31 cellular contexts compared by ENCODE assay signal in the genomic region with DNA sequence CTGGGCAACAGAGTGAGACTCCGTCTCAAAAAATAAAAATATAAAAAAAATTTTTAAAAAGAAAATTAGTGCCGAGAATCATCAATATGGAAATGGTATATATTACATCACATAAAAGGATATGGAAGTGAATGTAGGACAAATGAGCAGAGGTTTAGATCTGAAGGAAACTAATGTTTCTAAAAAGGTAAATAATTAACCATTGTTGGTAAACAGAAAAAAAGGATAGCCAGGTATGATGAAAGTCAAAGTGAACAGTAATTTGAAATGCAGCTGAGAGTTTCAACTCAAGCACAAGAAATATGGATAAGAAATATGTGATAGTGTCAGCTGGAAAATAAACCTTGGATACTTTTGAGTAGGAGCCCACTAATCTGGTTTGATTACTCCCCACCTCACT.
A peak's percentile ranks its signal among the peaks of the same experiment; 100 is the strongest.
DNase-seq lines count a peak whose midpoint lies in the region; ATAC-seq, FAIRE-seq and TF ChIP-seq lines count a peak whose summit lies in the region.
"Had no signal": no experiment of that assay in that cellular context is flagged by ENCODE, and none has a peak within 500 bp of the region (broad histone marks: within the 10 kb centered on the region; RNA-seq: fewer than 3 reads in every experiment).

No MANE protein-coding gene starts in this region.

- no peaks in the 10 kb centered on the region for H3K27me3 ChIP-seq in right lobe of liver
- no peaks in the 10 kb centered on the region for H3K27me3 ChIP-seq in HepG2 (ENCODE audit: control insufficient read depth in 1 of 2, insufficient read depth in 2 of 2, low read length in 2 of 2)
- H3K27me3 ChIP-seq: BE2C; BLaER1; BLaER1 treated with 17β-estradiol and CSF1 and Interleukin-3, amounts not matched to agents 10 nM and 100 nM had no signal

- WGBS in right lobe of liver (ENCODE audit: insufficient coverage, low coverage, low lambda C conversion rate, missing lambda C conversion rate): 100% methylated on average over 2 of the region's 2 CpGs
- 97% methylated on average over 2 of the region's 2 CpGs for whole genome bisulfite sequencing in HepG2 (ENCODE audit: low lambda C conversion rate)

- in situ Hi-C loops in HepG2 (cut with HindIII; ENCODE audit: extremely low pct_ligation_motif_present, low pct_unique_long_range_greater_than_20kb) (no loop called here), GM13976 (cut with MboI; ENCODE audit: low sequenced_read_pairs, unreplicated experiment) (no loop called here)

- CTCF ChIA-PET in HepG2 (lab: Yijun Ruan, JAX; ENCODE audit: low intra/inter-chr PET ratio, low total read pairs): no interaction called here

- H3K27ac ChIP-seq in right lobe of liver: no peak overlapping the region
- H3K27ac ChIP-seq in HepG2 (ENCODE audit: extremely low read length, insufficient read depth, low read length): no peak overlapping the region
- H3K27ac ChIP-seq: 22Rv1; A549; BLaER1; BLaER1 treated with 17β-estradiol and CSF1 and Interleukin-3, amounts not matched to agents 10 nM and 100 nM; C4-2B had no signal

- no peak for TF ChIP-seq RAD21 in HepG2 (CRISPR knock-in tag; IDR thresholded peaks at IDR 0.05)

- DNase-seq in right lobe of liver (no peak), HepG2 (ENCODE audit: low spot score) (no peak), left lobe of liver (ENCODE audit: low spot score) (no peak), GM13976 (ENCODE audit: low spot score) (no peak)
- DNase-seq: 8988T; ACHN; AML-193; BE2C; C1 segment of cervical spinal cord; Caco-2; Calu3; CD4-positive, alpha-beta memory T cell; CD4-positive, alpha-beta T cell; CD4-positive, CD25-positive, alpha-beta regulatory T cell; CD8-positive, alpha-beta memory T cell; CD8-positive, alpha-beta T cell; COR-L47; DMS 273 treated with DMSO at 0.1 percent for 48 hours; DMS153; DMS53; DMS79; DMS79 treated with DMSO at 0.1 percent for 48 hours; DND-41; EL had no signal

- POLR2A ChIA-PET in HepG2 (lab: Yijun Ruan, JAX): no interaction called here

- no peak for FAIRE-seq in HepG2 (lab: Jason Lieb, UNC)
- FAIRE-seq: A204.1, A549, D721Med had no signal

- H2AFZ ChIP-seq in HepG2 (ENCODE audit: low read length): no peak overlapping the region

- no peaks in the 10 kb centered on the region for H4K20me1 ChIP-seq in HepG2 (ENCODE audit: insufficient read depth, low read length)
- H4K20me1 ChIP-seq: BLaER1; BLaER1 treated with 17β-estradiol and CSF1 and Interleukin-3, amounts not matched to agents 10 nM and 100 nM had no signal

- no peaks in the 10 kb centered on the region for H3K9me3 ChIP-seq in right lobe of liver
- no peaks in the 10 kb centered on the region for H3K9me3 ChIP-seq in HepG2 (ENCODE audit: low read length)
- H3K9me3 ChIP-seq: A549; BE2C; BLaER1; BLaER1 treated with 17β-estradiol and CSF1 and Interleukin-3, amounts not matched to agents 10 nM and 100 nM; Caco-2 had no signal

- ATAC-seq in right lobe of liver: peak; percentile 56 to 85 (median 76)
- ATAC-seq in HepG2: no peak
- peak; percentile 66 for ATAC-seq in left lobe of liver
- ATAC-seq: A549; CD8-positive, alpha-beta T cell had no signal

- H3K4me3 ChIP-seq in right lobe of liver (no peak overlapping the region), HepG2 (replicated peaks in 1 of 3; ENCODE audit: insufficient read depth in 1 of 3, low read depth in 2 of 3, low read length in 3 of 3) (no peak overlapping the region)
- H3K4me3 ChIP-seq: A549; BLaER1; BLaER1 treated with 17β-estradiol and CSF1 and Interleukin-3, amounts not matched to agents 10 nM and 100 nM had no signal

- TF ChIP-seq POLR2A in right lobe of liver (IDR thresholded peaks at IDR 0.05): no peak
- TF ChIP-seq POLR2A in HepG2 (IDR thresholded peaks at IDR 0.05; ENCODE audit: insufficient read depth in 1 of 2, low read depth in 2 of 2, low read length in 2 of 2): no peak

- H3K4me1 ChIP-seq in right lobe of liver (peaks cover 0 to 15% (median 5%) of the 10 kb centered on the region in 4 donors), HepG2 (ENCODE audit: insufficient read depth, low read length) (no peaks in the 10 kb centered on the region)
- H3K4me1 ChIP-seq: A549; BE2C; BLaER1; BLaER1 treated with 17β-estradiol and CSF1 and Interleukin-3, amounts not matched to agents 10 nM and 100 nM; Caco-2 had no signal

- BruUV-seq in HepG2 (replicated peaks; lab: Mats Ljungman, UMichigan): no TSS peak

- no peak for TF ChIP-seq EP300 in HepG2 (IDR thresholded peaks at IDR 0.05; ENCODE audit: low read depth in 2 of 2, low read length in 2 of 2)
- no peak for TF ChIP-seq EP300 in HepG2 (CRISPR knock-in tag; IDR thresholded peaks at IDR 0.05; ENCODE audit: borderline replicate concordance)

- no peak overlapping the region for H3K4me2 ChIP-seq in HepG2 (ENCODE audit: low read depth, low read length)
- H3K4me2 ChIP-seq: A549; BLaER1; BLaER1 treated with 17β-estradiol and CSF1 and Interleukin-3, amounts not matched to agents 10 nM and 100 nM had no signal

- peaks cover 0 to 46% (median 9%) of the 10 kb centered on the region in 4 donors for H3K36me3 ChIP-seq in right lobe of liver
- peaks cover 7 to 32% of the 10 kb centered on the region in 2 experiments; a peak in 4 of 5 replicates for H3K36me3 ChIP-seq in HepG2 (replicated peaks in 1 of 2; ENCODE audit: control insufficient read depth in 1 of 2, insufficient read depth in 2 of 2, low read length in 2 of 2)

- no peak for TF ChIP-seq CTCF in right lobe of liver (IDR thresholded peaks at IDR 0.05)
- TF ChIP-seq CTCF in HepG2 (CRISPR knock-in tag; IDR thresholded peaks at IDR 0.05): no peak
- TF ChIP-seq CTCF in GM13976 (IDR thresholded peaks at IDR 0.05; ENCODE audit: borderline replicate concordance, control extremely low read depth, extremely low read depth, insufficient read depth, missing control alignments): no peak

- no peak overlapping the region for H3K9ac ChIP-seq in HepG2 (ENCODE audit: insufficient read depth, low read depth, low read length)
- H3K9ac ChIP-seq: BLaER1; BLaER1 treated with 17β-estradiol and CSF1 and Interleukin-3, amounts not matched to agents 10 nM and 100 nM had no signal

- intact Hi-C loops in right lobe of liver (cut with DNase I) (no loop called here), HepG2 (cut with micrococcal nuclease; ENCODE audit: unreplicated experiment) (no loop called here)

- H3K79me2 ChIP-seq in HepG2 (ENCODE audit: insufficient read depth, low read length): no peaks in the 10 kb centered on the region

TF ChIP-seq in HepG2, 621 proteins besides CTCF, POLR2A, EP300 and RAD21 (continues in another document):
- TF ChIP-seq ZNF350 (CRISPR knock-in tag; IDR thresholded peaks at IDR 0.05; ENCODE audit: borderline replicate concordance, low read depth) (no peak), NFE2L2 (IDR thresholded peaks at IDR 0.05; ENCODE audit: low read length) (no peak), RBM39 (IDR thresholded peaks at IDR 0.05; ENCODE audit: low read depth, low read length, poor library complexity, severe bottlenecking) (no peak), ZNF577 (CRISPR knock-in tag; IDR thresholded peaks at IDR 0.05; ENCODE audit: borderline replicate concordance, low read depth) (no peak)
- TF ChIP-seq, protein P1, sequence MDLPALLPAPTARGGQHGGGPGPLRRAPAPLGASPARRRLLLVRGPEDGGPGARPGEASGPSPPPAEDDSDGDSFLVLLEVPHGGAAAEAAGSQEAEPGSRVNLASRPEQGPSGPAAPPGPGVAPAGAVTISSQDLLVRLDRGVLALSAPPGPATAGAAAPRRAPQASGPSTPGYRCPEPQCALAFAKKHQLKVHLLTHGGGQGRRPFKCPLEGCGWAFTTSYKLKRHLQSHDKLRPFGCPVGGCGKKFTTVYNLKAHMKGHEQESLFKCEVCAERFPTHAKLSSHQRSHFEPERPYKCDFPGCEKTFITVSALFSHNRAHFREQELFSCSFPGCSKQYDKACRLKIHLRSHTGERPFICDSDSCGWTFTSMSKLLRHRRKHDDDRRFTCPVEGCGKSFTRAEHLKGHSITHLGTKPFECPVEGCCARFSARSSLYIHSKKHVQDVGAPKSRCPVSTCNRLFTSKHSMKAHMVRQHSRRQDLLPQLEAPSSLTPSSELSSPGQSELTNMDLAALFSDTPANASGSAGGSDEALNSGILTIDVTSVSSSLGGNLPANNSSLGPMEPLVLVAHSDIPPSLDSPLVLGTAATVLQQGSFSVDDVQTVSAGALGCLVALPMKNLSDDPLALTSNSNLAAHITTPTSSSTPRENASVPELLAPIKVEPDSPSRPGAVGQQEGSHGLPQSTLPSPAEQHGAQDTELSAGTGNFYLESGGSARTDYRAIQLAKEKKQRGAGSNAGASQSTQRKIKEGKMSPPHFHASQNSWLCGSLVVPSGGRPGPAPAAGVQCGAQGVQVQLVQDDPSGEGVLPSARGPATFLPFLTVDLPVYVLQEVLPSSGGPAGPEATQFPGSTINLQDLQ (CRISPR knock-in tag; IDR thresholded peaks at IDR 0.05): no peak
- TF ChIP-seq, protein P2, sequence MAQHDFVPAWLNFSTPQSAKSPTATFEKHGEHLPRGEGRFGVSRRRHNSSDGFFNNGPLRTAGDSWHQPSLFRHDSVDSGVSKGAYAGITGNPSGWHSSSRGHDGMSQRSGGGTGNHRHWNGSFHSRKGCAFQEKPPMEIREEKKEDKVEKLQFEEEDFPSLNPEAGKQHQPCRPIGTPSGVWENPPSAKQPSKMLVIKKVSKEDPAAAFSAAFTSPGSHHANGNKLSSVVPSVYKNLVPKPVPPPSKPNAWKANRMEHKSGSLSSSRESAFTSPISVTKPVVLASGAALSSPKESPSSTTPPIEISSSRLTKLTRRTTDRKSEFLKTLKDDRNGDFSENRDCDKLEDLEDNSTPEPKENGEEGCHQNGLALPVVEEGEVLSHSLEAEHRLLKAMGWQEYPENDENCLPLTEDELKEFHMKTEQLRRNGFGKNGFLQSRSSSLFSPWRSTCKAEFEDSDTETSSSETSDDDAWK (CRISPR knock-in tag; IDR thresholded peaks at IDR 0.05): no peak
- TF ChIP-seq, protein P3, sequence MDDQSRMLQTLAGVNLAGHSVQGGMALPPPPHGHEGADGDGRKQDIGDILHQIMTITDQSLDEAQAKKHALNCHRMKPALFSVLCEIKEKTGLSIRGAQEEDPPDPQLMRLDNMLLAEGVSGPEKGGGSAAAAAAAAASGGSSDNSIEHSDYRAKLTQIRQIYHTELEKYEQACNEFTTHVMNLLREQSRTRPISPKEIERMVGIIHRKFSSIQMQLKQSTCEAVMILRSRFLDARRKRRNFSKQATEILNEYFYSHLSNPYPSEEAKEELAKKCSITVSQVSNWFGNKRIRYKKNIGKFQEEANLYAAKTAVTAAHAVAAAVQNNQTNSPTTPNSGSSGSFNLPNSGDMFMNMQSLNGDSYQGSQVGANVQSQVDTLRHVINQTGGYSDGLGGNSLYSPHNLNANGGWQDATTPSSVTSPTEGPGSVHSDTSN (CRISPR knock-in tag; IDR thresholded peaks at IDR 0.05; ENCODE audit: borderline replicate concordance): no peak
- TF ChIP-seq, protein P4, sequence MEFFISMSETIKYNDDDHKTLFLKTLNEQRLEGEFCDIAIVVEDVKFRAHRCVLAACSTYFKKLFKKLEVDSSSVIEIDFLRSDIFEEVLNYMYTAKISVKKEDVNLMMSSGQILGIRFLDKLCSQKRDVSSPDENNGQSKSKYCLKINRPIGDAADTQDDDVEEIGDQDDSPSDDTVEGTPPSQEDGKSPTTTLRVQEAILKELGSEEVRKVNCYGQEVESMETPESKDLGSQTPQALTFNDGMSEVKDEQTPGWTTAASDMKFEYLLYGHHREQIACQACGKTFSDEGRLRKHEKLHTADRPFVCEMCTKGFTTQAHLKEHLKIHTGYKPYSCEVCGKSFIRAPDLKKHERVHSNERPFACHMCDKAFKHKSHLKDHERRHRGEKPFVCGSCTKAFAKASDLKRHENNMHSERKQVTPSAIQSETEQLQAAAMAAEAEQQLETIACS (CRISPR knock-in tag; IDR thresholded peaks at IDR 0.05): no peak
